ENCODE assay signal across 1 cellular context in genomic region chr5:68243681-68244080, GRCh38.
TF ChIP-seq lines count a peak whose summit lies in the region.

No MANE protein-coding gene starts in this region.

TF ChIP-seq in liver, 16 proteins besides CTCF, POLR2A, EP300 and RAD21 (continued from another document):
- TF ChIP-seq ZBTB33 (IDR thresholded peaks at IDR 0.05) (no peak), HNF4A (conservative IDR thresholded peaks at IDR 0.05) (no peak), GABPA (IDR thresholded peaks at IDR 0.05 in 1 of 2, conservative IDR thresholded peaks at IDR 0.05 in 1 of 2) (no peak), HNF4G (IDR thresholded peaks at IDR 0.05) (no peak), SP1 (IDR thresholded peaks at IDR 0.05) (no peak), RXRA (IDR thresholded peaks at IDR 0.05) (no peak)
